29 cellular contexts compared by ENCODE assay signal in the genomic region with DNA sequence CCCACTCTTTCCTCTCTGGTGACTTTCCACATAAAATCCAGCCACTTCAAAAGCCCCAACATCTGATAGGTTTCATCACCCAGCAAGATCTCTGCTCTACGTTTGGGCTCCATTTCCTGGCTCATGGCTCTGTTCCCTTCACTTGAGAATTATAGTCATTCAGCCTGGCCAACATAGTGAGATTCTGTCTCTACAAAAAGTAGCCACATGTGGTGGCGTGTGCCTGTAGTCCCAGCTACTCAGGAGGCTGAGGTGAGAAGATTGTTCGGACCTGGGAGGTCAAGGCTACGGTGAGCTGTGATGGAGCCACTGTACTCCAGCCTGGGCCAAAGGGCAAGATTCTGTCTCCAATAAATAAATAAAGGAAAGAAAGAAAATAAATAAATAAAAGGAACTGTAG.
"Had no signal": no experiment of that assay in that cellular context is flagged by ENCODE, and none has a peak within 500 bp of the region (broad histone marks: within the 10 kb centered on the region; RNA-seq: fewer than 3 reads in every experiment).

No MANE protein-coding gene starts in this region.

- H3K4me3 Mint-ChIP-seq: stimulated activated effector memory CD8-positive, alpha-beta T cell treated with anti-CD3 and anti-CD28 coated beads, Interleukin-12 subunit alpha, Interleukin-12 subunit beta, amount 100 ng/mL, for 72 hours; stimulated activated memory B cell treated with anti-CD40 and anti-IgM and Interleukin-4, amounts not matched to agents 10 μg/mL and 1 μg/mL and 100 μg/mL, for 72 hours; stimulated activated naive B cell treated with anti-CD40 and anti-IgM and Interleukin-4, amounts not matched to agents 10 μg/mL and 1 μg/mL and 100 μg/mL, for 72 hours; stimulated activated naive CD8-positive, alpha-beta T cell treated with anti-CD3 and anti-CD28 coated beads, Interleukin-15, amount 100 ng/mL, for 72 hours; stimulated activated naive CD8-positive, alpha-beta T cell treated with anti-CD3 and anti-CD28 coated beads, Interleukin-15, Interleukin-2, amounts not matched to agents 100 ng/mL and 50 ng/mL, for 24 hours; type B pancreatic cell had no signal

- H3K4me1 Mint-ChIP-seq: stimulated activated effector memory CD8-positive, alpha-beta T cell treated with anti-CD3 and anti-CD28 coated beads, Interleukin-12 subunit alpha, Interleukin-12 subunit beta, amount 100 ng/mL, for 72 hours; stimulated activated memory B cell treated with anti-CD40 and anti-IgM and Interleukin-4, amounts not matched to agents 10 μg/mL and 1 μg/mL and 100 μg/mL, for 72 hours; stimulated activated naive B cell treated with anti-CD40 and anti-IgM and Interleukin-4, amounts not matched to agents 10 μg/mL and 1 μg/mL and 100 μg/mL, for 72 hours; stimulated activated naive CD8-positive, alpha-beta T cell treated with anti-CD3 and anti-CD28 coated beads, Interleukin-15, amount 100 ng/mL, for 72 hours had no signal

- H3K27ac Mint-ChIP-seq: stimulated activated effector memory CD8-positive, alpha-beta T cell treated with anti-CD3 and anti-CD28 coated beads, Interleukin-12 subunit alpha, Interleukin-12 subunit beta, amount 100 ng/mL, for 72 hours; stimulated activated memory B cell treated with anti-CD40 and anti-IgM and Interleukin-4, amounts not matched to agents 10 μg/mL and 1 μg/mL and 100 μg/mL, for 72 hours; stimulated activated naive B cell treated with anti-CD40 and anti-IgM and Interleukin-4, amounts not matched to agents 10 μg/mL and 1 μg/mL and 100 μg/mL, for 72 hours; stimulated activated naive CD8-positive, alpha-beta T cell treated with anti-CD3 and anti-CD28 coated beads, Interleukin-15, amount 100 ng/mL, for 72 hours; stimulated activated naive CD8-positive, alpha-beta T cell treated with anti-CD3 and anti-CD28 coated beads, Interleukin-15, Interleukin-2, amounts not matched to agents 100 ng/mL and 50 ng/mL, for 24 hours; type B pancreatic cell had no signal

- H3K9me3 ChIP-seq: stomach, suprapubic skin, testis, thoracic aorta, thyroid gland, tibial artery, tibial nerve, transverse colon, upper lobe of left lung, upper lobe of right lung, uterus, vagina had no signal

- ATAC-seq: stimulated activated effector memory CD8-positive, alpha-beta T cell treated with anti-CD3 and anti-CD28 coated beads, Interleukin-12 subunit alpha, Interleukin-12 subunit beta, amount 100 ng/mL, for 72 hours; stimulated activated memory B cell treated with anti-CD40 and anti-IgM and Interleukin-4, amounts not matched to agents 10 μg/mL and 1 μg/mL and 100 μg/mL, for 72 hours; stimulated activated naive B cell treated with anti-CD40 and anti-IgM and Interleukin-4, amounts not matched to agents 10 μg/mL and 1 μg/mL and 100 μg/mL, for 72 hours; stimulated activated naive CD8-positive, alpha-beta T cell treated with anti-CD3 and anti-CD28 coated beads, Interleukin-15, amount 100 ng/mL, for 72 hours; stimulated activated naive CD8-positive, alpha-beta T cell treated with anti-CD3 and anti-CD28 coated beads, Interleukin-15, Interleukin-2, amounts not matched to agents 100 U/mL and 50 U/mL, for 24 hours; upper lobe of right lung had no signal

- H3K36me3 ChIP-seq: stomach, suprapubic skin, thoracic aorta, thyroid gland, tibial artery, tibial nerve, transverse colon, upper lobe of left lung, upper lobe of right lung, uterus, vagina had no signal

- H3K4me3 ChIP-seq: stomach, suprapubic skin, testis, thoracic aorta, thyroid gland, tibial artery, tibial nerve, transverse colon, upper lobe of left lung, upper lobe of right lung, uterus, vagina had no signal

- H3K27me3 Mint-ChIP-seq: stimulated activated naive CD8-positive, alpha-beta T cell treated with anti-CD3 and anti-CD28 coated beads, Interleukin-15, amount 100 ng/mL, for 72 hours; stimulated activated naive CD8-positive, alpha-beta T cell treated with anti-CD3 and anti-CD28 coated beads, Interleukin-15, Interleukin-2, amounts not matched to agents 100 ng/mL and 50 ng/mL, for 24 hours; type B pancreatic cell had no signal

- H3K4me1 ChIP-seq: stomach, suprapubic skin, testis, thyroid gland, tibial artery, tibial nerve, transverse colon, upper lobe of left lung, upper lobe of right lung, uterus, vagina had no signal

- H3K27ac ChIP-seq: stomach, suprapubic skin, testis, thoracic aorta, thyroid gland, tibial artery, tibial nerve, transverse colon, upper lobe of left lung, upper lobe of right lung, uterus, vagina had no signal

- H3K36me3 Mint-ChIP-seq: stimulated activated effector memory CD8-positive, alpha-beta T cell treated with anti-CD3 and anti-CD28 coated beads, Interleukin-12 subunit alpha, Interleukin-12 subunit beta, amount 100 ng/mL, for 72 hours; stimulated activated memory B cell treated with anti-CD40 and anti-IgM and Interleukin-4, amounts not matched to agents 10 μg/mL and 1 μg/mL and 100 μg/mL, for 72 hours; stimulated activated naive B cell treated with anti-CD40 and anti-IgM and Interleukin-4, amounts not matched to agents 10 μg/mL and 1 μg/mL and 100 μg/mL, for 72 hours; type B pancreatic cell had no signal

- FAIRE-seq: urothelium cell line had no signal

- H3K27me3 ChIP-seq: stomach, suprapubic skin, testis, thyroid gland, tibial artery, tibial nerve, transverse colon, upper lobe of left lung, upper lobe of right lung, uterus, vagina had no signal

- H3K9me3 Mint-ChIP-seq: stimulated activated effector memory CD8-positive, alpha-beta T cell treated with anti-CD3 and anti-CD28 coated beads, Interleukin-12 subunit alpha, Interleukin-12 subunit beta, amount 100 ng/mL, for 72 hours; stimulated activated memory B cell treated with anti-CD40 and anti-IgM and Interleukin-4, amounts not matched to agents 10 μg/mL and 1 μg/mL and 100 μg/mL, for 72 hours; stimulated activated naive B cell treated with anti-CD40 and anti-IgM and Interleukin-4, amounts not matched to agents 10 μg/mL and 1 μg/mL and 100 μg/mL, for 72 hours; stimulated activated naive CD8-positive, alpha-beta T cell treated with anti-CD3 and anti-CD28 coated beads, Interleukin-15, amount 100 ng/mL, for 72 hours; stimulated activated naive CD8-positive, alpha-beta T cell treated with anti-CD3 and anti-CD28 coated beads, Interleukin-15, Interleukin-2, amounts not matched to agents 100 ng/mL and 50 ng/mL, for 24 hours; type B pancreatic cell had no signal

- DNase-seq: stimulated activated CD4-positive, alpha-beta T cell treated with anti-CD3 and anti-CD28 coated beads, Interleukin-2, amount 100 ng/mL, for 48 hours; stimulated activated CD4-positive, alpha-beta T cell treated with anti-CD3 and anti-CD28 coated beads, Interleukin-4, amount 100 ng/mL, for 1 hour; stimulated activated CD4-positive, alpha-beta T cell treated with anti-CD3 and anti-CD28 coated beads, Interleukin-4, amount 100 ng/mL, for 24 hours; stimulated activated CD4-positive, alpha-beta T cell treated with anti-CD3 and anti-CD28 coated beads, Interleukin-4, amount 100 ng/mL, for 4 hours; stimulated activated CD8-positive, alpha-beta memory T cell treated with anti-CD3 and anti-CD28 coated beads, Interleukin-4, amount 100 ng/mL, for 48 hours; stimulated activated naive B cell treated with anti-CD40 and anti-IgM and Interleukin-4, amounts not matched to agents 10 μg/mL and 1 μg/mL and 100 μg/mL, for 72 hours; stimulated activated naive CD4-positive, alpha-beta T cell; stimulated activated naive CD4-positive, alpha-beta T cell treated with Interleukin-2 at 50 U/mL for 16 hours; stimulated activated naive CD8-positive, alpha-beta T cell treated with anti-CD3 and anti-CD28 coated beads, Interleukin-15, amount 100 ng/mL, for 72 hours; stimulated activated naive CD8-positive, alpha-beta T cell treated with anti-CD3 and anti-CD28 coated beads, Interleukin-15, Interleukin-2, amounts not matched to agents 100 U/mL and 50 U/mL, for 24 hours; stomach; substantia nigra; testis; thyroid gland; tibial artery; transverse colon; trophoblast cell; upper lobe of left lung; upper lobe of right lung; uterus had no signal
